14 cellular contexts compared by ENCODE assay signal in the genomic region with DNA sequence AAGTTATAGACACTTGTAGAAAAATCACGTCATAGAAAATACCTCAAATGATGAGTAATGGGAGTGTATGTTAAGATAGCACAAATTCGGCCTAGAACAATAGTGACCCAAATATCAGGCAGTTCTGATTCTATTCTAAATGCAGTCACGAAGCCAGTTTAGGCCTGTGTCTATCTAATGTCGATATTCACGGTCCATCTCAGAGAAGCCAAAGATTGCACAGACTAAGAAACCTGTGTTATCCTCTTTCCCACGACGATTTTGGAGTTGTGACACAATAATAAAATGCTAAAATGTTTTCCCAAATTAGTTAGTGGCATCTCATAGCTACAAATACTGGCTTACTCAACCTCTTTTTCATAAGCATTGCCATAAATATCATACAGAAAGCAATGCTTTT. TPM values are rescaled to one million over a fixed set of nuclear protein-coding genes. Genes with fewer than 3 reads are reported as not detected.
DNase-seq lines count a peak whose midpoint lies in the region; ATAC-seq and TF ChIP-seq lines count a peak whose summit lies in the region.
"Had no signal": no experiment of that assay in that cellular context is flagged by ENCODE, and none has a peak within 500 bp of the region (broad histone marks: within the 10 kb centered on the region; RNA-seq: fewer than 3 reads in every experiment).

No MANE protein-coding gene starts in this region.

- CTCF ChIA-PET in activated CD8-positive, alpha-beta memory T cell treated with anti-CD3 and anti-CD28 coated beads, Interleukin-2, amount 10 ng/mL, durations not matched to agents 7 days and 5 days (lab: Charles Lee), result interaction anchor here (1.1 to 2.0 kb wide), 5 partner anchors 8 to 32 kb away, joined by 3 to 8 read pairs (median 4); no protein-coding TSS in a partner anchor
- CTCF ChIA-PET in WTC11 (lab: Charles Lee), result no interaction called here

- no peaks in the 10 kb centered on the region for H3K36me3 ChIP-seq in KOPT-K1 (ENCODE audit: insufficient read depth, low read length)
- H3K36me3 ChIP-seq in osteoblast (ENCODE audit: insufficient read depth, low read length), result no peaks in the 10 kb centered on the region

- no peak overlapping the region for H2AFZ ChIP-seq in osteoblast (ENCODE audit: low read length)

- POLR2A ChIA-PET in WTC11 (lab: Charles Lee), result no interaction called here

- H3K27me3 Mint-ChIP-seq in activated CD8-positive, alpha-beta memory T cell treated with anti-CD3 and anti-CD28 coated beads, Interleukin-2, amount 10 ng/mL, durations not matched to agents 7 days and 5 days, result no peaks in the 10 kb centered on the region
- peaks cover 3% of the 10 kb centered on the region for H3K27me3 Mint-ChIP-seq in activated naive CD8-positive, alpha-beta T cell treated with anti-CD3 and anti-CD28 coated beads, Interleukin-2, amount 50 U/mL, for 24 hours
- H3K27me3 Mint-ChIP-seq in WTC11 (ENCODE audit: low read depth), result peaks cover 2% of the 10 kb centered on the region; the same call in 1 of the 2 replicates

- no peak for TF ChIP-seq CTCF in osteoblast (IDR thresholded peaks at IDR 0.05; ENCODE audit: extremely low read depth, low read depth, low read length)
- no peak for TF ChIP-seq CTCF in WTC11 (IDR thresholded peaks at IDR 0.05)

- no peaks in the 10 kb centered on the region for H3K27me3 ChIP-seq in osteoblast (ENCODE audit: insufficient read depth, low read length)

- no peaks in the 10 kb centered on the region for H3K9me3 ChIP-seq in KOPT-K1 (ENCODE audit: insufficient read depth, low read length, poor library complexity, severe bottlenecking)
- H3K9me3 ChIP-seq in osteoblast (ENCODE audit: low read depth, low read length), result no peaks in the 10 kb centered on the region

- H3K4me1 Mint-ChIP-seq in activated CD8-positive, alpha-beta memory T cell treated with anti-CD3 and anti-CD28 coated beads, Interleukin-2, amount 10 ng/mL, durations not matched to agents 7 days and 5 days, result peaks cover 64% of the 10 kb centered on the region
- peaks cover 81% of the 10 kb centered on the region for H3K4me1 Mint-ChIP-seq in activated naive CD8-positive, alpha-beta T cell treated with anti-CD3 and anti-CD28 coated beads, Interleukin-2, amount 50 U/mL, for 24 hours
- H3K4me1 Mint-ChIP-seq in WTC11, result peaks cover 53% of the 10 kb centered on the region

- H3K4me3 ChIP-seq in osteoblast (ENCODE audit: insufficient read depth, low read length), result no peak overlapping the region

- H3K4me3 Mint-ChIP-seq in activated CD8-positive, alpha-beta memory T cell treated with anti-CD3 and anti-CD28 coated beads, Interleukin-2, amount 10 ng/mL, durations not matched to agents 7 days and 5 days, result peak overlapping the region; percentile 8
- peak overlapping the region; percentile 97 for H3K4me3 Mint-ChIP-seq in activated naive CD8-positive, alpha-beta T cell treated with anti-CD3 and anti-CD28 coated beads, Interleukin-2, amount 50 U/mL, for 24 hours
- no peak overlapping the region for H3K4me3 Mint-ChIP-seq in WTC11

- peak overlapping the region; percentile 96 for H3K27ac Mint-ChIP-seq in activated CD8-positive, alpha-beta memory T cell treated with anti-CD3 and anti-CD28 coated beads, Interleukin-2, amount 10 ng/mL, durations not matched to agents 7 days and 5 days
- peak overlapping the region; percentile 100 for H3K27ac Mint-ChIP-seq in activated naive CD8-positive, alpha-beta T cell treated with anti-CD3 and anti-CD28 coated beads, Interleukin-2, amount 50 U/mL, for 24 hours
- H3K27ac Mint-ChIP-seq in WTC11, result no peak overlapping the region

- ATAC-seq in activated CD8-positive, alpha-beta memory T cell treated with anti-CD3 and anti-CD28 coated beads, Interleukin-2, amount 10 ng/mL, durations not matched to agents 7 days and 5 days, result no peak
- ATAC-seq in activated naive CD8-positive, alpha-beta T cell treated with anti-CD3 and anti-CD28 coated beads, Interleukin-2, amount 50 U/mL, for 24 hours, result no peak
- no peak for ATAC-seq in WTC11
- no peak for ATAC-seq in left lobe of liver
- ATAC-seq: SK-N-SH treated with all-trans-retinoic acid at 6 μM for 48 hours had no signal

- no peak for DNase-seq in activated CD8-positive, alpha-beta memory T cell treated with anti-CD3 and anti-CD28 coated beads, Interleukin-2, amount 10 ng/mL, durations not matched to agents 7 days and 5 days
- DNase-seq in activated CD8-positive, alpha-beta memory T cell treated with anti-CD3 and anti-CD28 coated beads for 24 hours, result no peak
- no peak for DNase-seq in activated naive CD8-positive, alpha-beta T cell treated with anti-CD3 and anti-CD28 coated beads, Interleukin-2, amount 50 U/mL, for 24 hours
- no peak for DNase-seq in osteoblast (ENCODE audit: insufficient read length, low spot score, missing footprints)
- DNase-seq in WTC11 (ENCODE audit: low spot score), result no peak
- DNase-seq in left lobe of liver (ENCODE audit: low spot score), result no peak
- DNase-seq in Ammon's horn (ENCODE audit: low spot score), result no peak
- DNase-seq: activated CD8-positive, alpha-beta memory T cell treated with anti-CD3 and anti-CD28 coated beads, Interleukin-2, amount 50 U/mL, for 4 hours; COR-L47; erythroblast; NCI-H2171; NCI-H82 had no signal

- H3K4me1 ChIP-seq in osteoblast (ENCODE audit: insufficient read depth, low read length), result peaks cover 38% of the 10 kb centered on the region

- no peaks in the 10 kb centered on the region for H4K20me1 ChIP-seq in osteoblast (ENCODE audit: insufficient read depth, low read length)

- peaks cover 15% of the 10 kb centered on the region for H3K36me3 Mint-ChIP-seq in activated CD8-positive, alpha-beta memory T cell treated with anti-CD3 and anti-CD28 coated beads, Interleukin-2, amount 10 ng/mL, durations not matched to agents 7 days and 5 days
- H3K36me3 Mint-ChIP-seq in activated naive CD8-positive, alpha-beta T cell treated with anti-CD3 and anti-CD28 coated beads, Interleukin-2, amount 50 U/mL, for 24 hours (ENCODE audit: low read depth), result peaks cover 31% of the 10 kb centered on the region
- H3K36me3 Mint-ChIP-seq in WTC11, result no peaks in the 10 kb centered on the region

- peak overlapping the region; percentile 38 for H3K4me2 ChIP-seq in osteoblast (ENCODE audit: insufficient read depth, low read length)

- H3K9me3 Mint-ChIP-seq in activated CD8-positive, alpha-beta memory T cell treated with anti-CD3 and anti-CD28 coated beads, Interleukin-2, amount 10 ng/mL, durations not matched to agents 7 days and 5 days (ENCODE audit: low read depth), result peaks cover 2% of the 10 kb centered on the region
- H3K9me3 Mint-ChIP-seq in activated naive CD8-positive, alpha-beta T cell treated with anti-CD3 and anti-CD28 coated beads, Interleukin-2, amount 50 U/mL, for 24 hours, result no peaks in the 10 kb centered on the region
- no peaks in the 10 kb centered on the region for H3K9me3 Mint-ChIP-seq in WTC11

- peaks cover 93% of the 10 kb centered on the region for H3K79me2 ChIP-seq in osteoblast (ENCODE audit: insufficient read depth, low read length)

- H3K27ac ChIP-seq in KOPT-K1 (ENCODE audit: low read depth, low read length, poor library complexity, severe bottlenecking) (peak overlapping the region; percentile 100), osteoblast (ENCODE audit: low read depth, low read length) (peak overlapping the region; percentile 69)

TF ChIP-seq in WTC11, 78 proteins besides CTCF, POLR2A, EP300 and RAD21 (continues in another document):
- TF ChIP-seq KAT7 (CRISPR knock-in tag; IDR thresholded peaks at IDR 0.05; ENCODE audit: borderline replicate concordance) (no peak), ZNF396 (CRISPR knock-in tag; IDR thresholded peaks at IDR 0.05; ENCODE audit: borderline replicate concordance) (no peak), ESRRA (CRISPR knock-in tag; IDR thresholded peaks at IDR 0.05; ENCODE audit: borderline replicate concordance) (no peak), ZNF317 (CRISPR knock-in tag; IDR thresholded peaks at IDR 0.05; ENCODE audit: borderline replicate concordance, low read depth) (no peak), TEAD1 (CRISPR knock-in tag; IDR thresholded peaks at IDR 0.05) (no peak), MXD4 (CRISPR knock-in tag; IDR thresholded peaks at IDR 0.05; ENCODE audit: borderline replicate concordance) (no peak), FOXK1 (CRISPR knock-in tag; IDR thresholded peaks at IDR 0.05) (no peak), TCF7 (CRISPR knock-in tag; IDR thresholded peaks at IDR 0.05; ENCODE audit: low read depth) (no peak)
- TF ChIP-seq, protein P1, sequence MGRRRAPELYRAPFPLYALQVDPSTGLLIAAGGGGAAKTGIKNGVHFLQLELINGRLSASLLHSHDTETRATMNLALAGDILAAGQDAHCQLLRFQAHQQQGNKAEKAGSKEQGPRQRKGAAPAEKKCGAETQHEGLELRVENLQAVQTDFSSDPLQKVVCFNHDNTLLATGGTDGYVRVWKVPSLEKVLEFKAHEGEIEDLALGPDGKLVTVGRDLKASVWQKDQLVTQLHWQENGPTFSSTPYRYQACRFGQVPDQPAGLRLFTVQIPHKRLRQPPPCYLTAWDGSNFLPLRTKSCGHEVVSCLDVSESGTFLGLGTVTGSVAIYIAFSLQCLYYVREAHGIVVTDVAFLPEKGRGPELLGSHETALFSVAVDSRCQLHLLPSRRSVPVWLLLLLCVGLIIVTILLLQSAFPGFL (CRISPR knock-in tag; IDR thresholded peaks at IDR 0.05; ENCODE audit: borderline replicate concordance), result no peak
- TF ChIP-seq, protein P2, sequence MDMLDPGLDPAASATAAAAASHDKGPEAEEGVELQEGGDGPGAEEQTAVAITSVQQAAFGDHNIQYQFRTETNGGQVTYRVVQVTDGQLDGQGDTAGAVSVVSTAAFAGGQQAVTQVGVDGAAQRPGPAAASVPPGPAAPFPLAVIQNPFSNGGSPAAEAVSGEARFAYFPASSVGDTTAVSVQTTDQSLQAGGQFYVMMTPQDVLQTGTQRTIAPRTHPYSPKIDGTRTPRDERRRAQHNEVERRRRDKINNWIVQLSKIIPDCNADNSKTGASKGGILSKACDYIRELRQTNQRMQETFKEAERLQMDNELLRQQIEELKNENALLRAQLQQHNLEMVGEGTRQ (CRISPR knock-in tag; IDR thresholded peaks at IDR 0.05), result no peak

RNA-seq across cellular contexts. Expression of a gene that starts 4.0 kb away (rescaled TPM):
- total RNA-seq in activated CD8-positive, alpha-beta memory T cell treated with anti-CD3 and anti-CD28 coated beads, Interleukin-2, amount 10 ng/mL, durations not matched to agents 7 days and 5 days, result 10 to 100 TPM; 24.1 to 28.8 TPM
- total RNA-seq in osteoblast (30.4 and 57.8 TPM in 2 replicates), WTC11 (2021) (8.6 to 11.5 TPM (median 9.1 TPM) in 3 replicates), left lobe of liver (3.0 TPM)
